Comparison of ENCODE assay signal across 8 cellular contexts in the genomic region with DNA sequence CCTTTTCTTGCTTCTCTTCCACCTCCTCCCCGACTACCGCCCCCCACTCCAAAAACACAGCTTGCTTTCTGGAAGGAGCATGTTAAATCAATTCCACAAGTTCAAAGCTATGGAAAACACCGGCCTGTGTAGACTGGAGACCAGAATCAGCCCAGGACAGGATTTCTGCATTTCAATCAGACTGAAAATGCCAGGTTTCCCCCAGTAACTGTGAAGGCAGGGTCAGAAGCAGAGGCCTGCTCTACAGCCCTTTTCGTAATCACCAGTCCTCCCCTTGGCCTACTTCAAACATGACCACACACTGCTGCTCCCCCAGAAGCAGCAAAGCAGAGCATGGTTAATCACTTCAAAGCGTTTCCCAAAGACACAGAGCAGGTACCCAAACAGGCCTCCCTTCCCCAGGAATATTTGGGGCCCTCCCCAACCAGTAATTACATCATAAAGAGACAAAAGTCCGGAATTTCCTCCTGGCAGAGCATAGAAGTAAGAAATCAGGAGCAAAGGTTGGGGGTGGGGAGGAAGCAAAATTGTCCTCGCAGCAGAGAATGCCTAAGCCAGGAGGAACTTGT.
A peak's percentile ranks its signal among the peaks of the same experiment; 100 is the strongest.
DNase-seq lines count a peak whose midpoint lies in the region; ATAC-seq lines count a peak whose summit lies in the region.

No MANE protein-coding gene starts in this region.

- ATAC-seq in stimulated activated effector memory CD8-positive, alpha-beta T cell treated with anti-CD3 and anti-CD28 coated beads, Interleukin-12 subunit alpha, Interleukin-12 subunit beta, amount 100 ng/mL, for 72 hours: no peak
- ATAC-seq in GM21825 (IDR thresholded peaks at IDR 0.05; ENCODE audit: unreplicated experiment): no peak

- H3K27me3 ChIP-seq in iPS-18a (ENCODE audit: control insufficient read depth, insufficient read depth, low read length): no peaks in the 10 kb centered on the region

- peak overlapping the region; percentile 60 for H3K4me3 Mint-ChIP-seq in activated T-cell treated with anti-CD3 and anti-CD28 coated beads, Interleukin-2, amount 50 U/mL, for 24 hours
- H3K4me3 Mint-ChIP-seq in stimulated activated effector memory CD8-positive, alpha-beta T cell treated with anti-CD3 and anti-CD28 coated beads, Interleukin-12 subunit alpha, Interleukin-12 subunit beta, amount 100 ng/mL, for 72 hours: peak overlapping the region; percentile 74

- peaks cover 77% of the 10 kb centered on the region for H3K4me1 Mint-ChIP-seq in activated T-cell treated with anti-CD3 and anti-CD28 coated beads, Interleukin-2, amount 50 U/mL, for 24 hours (ENCODE audit: low read depth)
- peaks cover 70% of the 10 kb centered on the region for H3K4me1 Mint-ChIP-seq in stimulated activated effector memory CD8-positive, alpha-beta T cell treated with anti-CD3 and anti-CD28 coated beads, Interleukin-12 subunit alpha, Interleukin-12 subunit beta, amount 100 ng/mL, for 72 hours

- H3K27ac ChIP-seq in angular gyrus (ENCODE audit: low read depth, low read length): peak overlapping the region; percentile 98
- peak overlapping the region; percentile 100 for H3K27ac ChIP-seq in iPS-18a (ENCODE audit: low read length)

- peaks cover 78% of the 10 kb centered on the region for H3K4me1 ChIP-seq in iPS-18a (ENCODE audit: control insufficient read depth, low read depth, low read length)

- no peaks in the 10 kb centered on the region for H3K36me3 ChIP-seq in iPS-18a (ENCODE audit: control insufficient read depth, low read depth, low read length)

- H3K36me3 Mint-ChIP-seq in activated T-cell treated with anti-CD3 and anti-CD28 coated beads, Interleukin-2, amount 50 U/mL, for 24 hours (ENCODE audit: low read depth): peaks cover 29% of the 10 kb centered on the region
- H3K36me3 Mint-ChIP-seq in stimulated activated effector memory CD8-positive, alpha-beta T cell treated with anti-CD3 and anti-CD28 coated beads, Interleukin-12 subunit alpha, Interleukin-12 subunit beta, amount 100 ng/mL, for 72 hours: peaks cover 9% of the 10 kb centered on the region

- peak overlapping the region; percentile 71 for H3K4me3 ChIP-seq in iPS-18a (ENCODE audit: low read length)

- peak; percentile 35 for DNase-seq in activated T-cell treated with anti-CD3 and anti-CD28 coated beads, Interleukin-2, amount 50 U/mL, for 24 hours
- no peak for DNase-seq in activated T-cell treated with anti-CD3 and anti-CD28 coated beads, Interleukin-2, amount 50 U/mL, for 48 hours
- no peak for DNase-seq in stimulated activated effector memory CD8-positive, alpha-beta T cell treated with anti-CD3 and anti-CD28 coated beads, Interleukin-12 subunit alpha, Interleukin-12 subunit beta, amount 100 ng/mL, for 72 hours (ENCODE audit: low spot score in 2 of 2)
- no peak for DNase-seq in UCSD-AML1 (lab: John Stamatoyannopoulos, UW; ENCODE audit: unreplicated experiment)
- no peak for DNase-seq in pons (ENCODE audit: low spot score)

- peak overlapping the region; percentile 98 for H3K9ac ChIP-seq in iPS-18a (ENCODE audit: low read length)

- H3K9me3 ChIP-seq in iPS-18a (ENCODE audit: control insufficient read depth, low read depth, low read length): no peaks in the 10 kb centered on the region

- H3K9me3 Mint-ChIP-seq in activated T-cell treated with anti-CD3 and anti-CD28 coated beads, Interleukin-2, amount 50 U/mL, for 24 hours: no peaks in the 10 kb centered on the region
- H3K9me3 Mint-ChIP-seq in stimulated activated effector memory CD8-positive, alpha-beta T cell treated with anti-CD3 and anti-CD28 coated beads, Interleukin-12 subunit alpha, Interleukin-12 subunit beta, amount 100 ng/mL, for 72 hours: no peaks in the 10 kb centered on the region

- H3K27me3 Mint-ChIP-seq in activated T-cell treated with anti-CD3 and anti-CD28 coated beads, Interleukin-2, amount 50 U/mL, for 24 hours: no peaks in the 10 kb centered on the region

- peak overlapping the region; percentile 97 for H3K27ac Mint-ChIP-seq in activated T-cell treated with anti-CD3 and anti-CD28 coated beads, Interleukin-2, amount 50 U/mL, for 24 hours
- peak overlapping the region; percentile 95 for H3K27ac Mint-ChIP-seq in stimulated activated effector memory CD8-positive, alpha-beta T cell treated with anti-CD3 and anti-CD28 coated beads, Interleukin-12 subunit alpha, Interleukin-12 subunit beta, amount 100 ng/mL, for 72 hours
